ENCODE assay signal across 1 cellular context in genomic region chr16:67930678-67931211, GRCh38.
TF ChIP-seq lines count a peak whose summit lies in the region.

No MANE protein-coding gene starts in this region.

TF ChIP-seq in H1, 55 proteins besides CTCF, POLR2A, EP300 and RAD21:
- 0 out of 2 replicates have a peak, but pooled peaks have one; percentile 41 for TF ChIP-seq YY1 (IDR thresholded peaks at IDR 0.05; ENCODE audit: low read depth, low read length)
- no peak for TF ChIP-seq MAX (IDR thresholded peaks at IDR 0.05)
